ENCODE assay signal across 18 cellular contexts in the genomic region with DNA sequence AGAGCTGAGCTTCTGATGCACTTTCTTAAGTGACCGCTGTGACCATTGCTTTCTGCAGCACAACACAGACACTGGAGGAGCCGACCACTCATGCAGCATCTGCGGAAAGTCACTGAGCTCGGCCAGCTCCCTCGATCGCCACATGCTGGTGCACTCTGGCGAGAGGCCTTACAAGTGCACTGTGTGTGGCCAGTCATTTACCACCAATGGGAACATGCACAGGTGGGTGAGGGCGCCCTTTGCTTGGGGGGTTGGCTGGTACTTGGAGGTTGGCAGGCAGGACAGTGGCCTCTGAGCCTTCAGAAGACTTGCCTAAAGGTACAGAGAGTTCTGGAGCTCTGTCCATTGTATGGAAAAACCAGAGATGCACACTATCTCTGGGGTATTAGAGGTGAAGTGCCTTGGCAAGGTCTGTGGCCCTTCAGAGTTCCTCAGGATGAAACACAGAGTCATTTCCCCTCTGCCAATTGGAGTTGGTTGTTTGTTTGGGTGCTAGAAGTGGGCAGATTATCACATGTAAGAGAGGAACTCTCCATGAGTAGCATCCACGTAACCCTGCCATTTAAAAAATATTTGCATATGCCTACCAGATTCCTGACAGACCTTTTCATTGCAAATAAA.
DNase-seq lines count a peak whose midpoint lies in the region; ATAC-seq and TF ChIP-seq lines count a peak whose summit lies in the region.
"Had no signal": no experiment of that assay in that cellular context is flagged by ENCODE, and none has a peak within 500 bp of the region (broad histone marks: within the 10 kb centered on the region; RNA-seq: fewer than 3 reads in every experiment).

No MANE protein-coding gene starts in this region.

- CTCF ChIA-PET in activated CD8-positive, alpha-beta T cell treated with anti-CD3 and anti-CD28 coated beads for 36 hours (lab: Charles Lee) = interaction anchor here (0.6 kb wide), 1 partner anchor 50 kb away, joined by 3 read pairs; no protein-coding TSS in a partner anchor

- peaks cover 13% of the 10 kb centered on the region for H3K4me1 Mint-ChIP-seq in activated naive CD8-positive, alpha-beta T cell treated with anti-CD3 and anti-CD28 coated beads, Interleukin-2, amount 50 U/mL, for 24 hours
- peaks cover 21% of the 10 kb centered on the region for H3K4me1 Mint-ChIP-seq in activated naive CD8-positive, alpha-beta T cell treated with anti-CD3 and anti-CD28 coated beads for 36 hours
- peaks cover 67% of the 10 kb centered on the region for H3K4me1 Mint-ChIP-seq in dendritic cell treated with granulocyte-macrophage colony-stimulating factor and Interleukin-4, amounts not matched to agents 40 ng/mL and 50 ng/mL, for 4 days (ENCODE audit: low read depth)
- peaks cover 11% of the 10 kb centered on the region for H3K4me1 Mint-ChIP-seq in activated CD8-positive, alpha-beta T cell treated with anti-CD3 and anti-CD28 coated beads for 36 hours (ENCODE audit: low read depth)

- ATAC-seq in activated naive CD8-positive, alpha-beta T cell treated with anti-CD3 and anti-CD28 coated beads, Interleukin-2, amount 50 U/mL, for 24 hours = no peak
- ATAC-seq in lung (ENCODE audit: insufficient read depth, low FRiP score) = no peak
- no peak for ATAC-seq in activated CD8-positive, alpha-beta T cell treated with anti-CD3 and anti-CD28 coated beads for 36 hours
- ATAC-seq in HG02885 (IDR thresholded peaks at IDR 0.05; ENCODE audit: poor library complexity, unreplicated experiment) = no peak
- ATAC-seq: HCT116 had no signal

- H3K27ac ChIP-seq in lung (ENCODE audit: low read depth in 1 of 2, low read length in 1 of 2) (peak overlapping the region; percentile 9 to 29), transverse colon (peak overlapping the region; percentile 1 to 38 (median 19))
- H3K27ac ChIP-seq: BLaER1, vagina had no signal

- POLR2A ChIA-PET in activated CD8-positive, alpha-beta T cell treated with anti-CD3 and anti-CD28 coated beads for 36 hours (lab: Charles Lee) = no interaction called here

- H3K36me3 ChIP-seq in lung (ENCODE audit: control insufficient read depth in 2 of 2, insufficient read depth in 2 of 2, low read length in 2 of 2) (peaks cover 17 to 38% of the 10 kb centered on the region in 2 donors), transverse colon (peaks cover 0 to 24% (median 9%) of the 10 kb centered on the region in 4 donors)

- no peak overlapping the region for H3K4me3 ChIP-seq in lung
- no peak overlapping the region for H3K4me3 ChIP-seq in transverse colon
- H3K4me3 ChIP-seq: BLaER1, left lung, sigmoid colon, vagina had no signal

- H3K36me3 Mint-ChIP-seq in activated naive CD8-positive, alpha-beta T cell treated with anti-CD3 and anti-CD28 coated beads, Interleukin-2, amount 50 U/mL, for 24 hours (ENCODE audit: low read depth) = peaks cover 71% of the 10 kb centered on the region
- peaks cover 52% of the 10 kb centered on the region for H3K36me3 Mint-ChIP-seq in activated naive CD8-positive, alpha-beta T cell treated with anti-CD3 and anti-CD28 coated beads for 36 hours
- H3K36me3 Mint-ChIP-seq in dendritic cell treated with granulocyte-macrophage colony-stimulating factor and Interleukin-4, amounts not matched to agents 40 ng/mL and 50 ng/mL, for 4 days (ENCODE audit: low read depth) = peaks cover 97% of the 10 kb centered on the region
- H3K36me3 Mint-ChIP-seq in activated CD8-positive, alpha-beta T cell treated with anti-CD3 and anti-CD28 coated beads for 36 hours (ENCODE audit: low read depth) = peaks cover 53% of the 10 kb centered on the region

- intact Hi-C loops in dendritic cell treated with granulocyte-macrophage colony-stimulating factor and Interleukin-4, amounts not matched to agents 40 ng/mL and 50 ng/mL, for 4 days (cut with micrococcal nuclease) = loop anchor here (2.0 kb wide), 1 partner anchor 14 kb away; no protein-coding TSS in a partner anchor
- intact Hi-C loops in transverse colon (cut with DNase I; ENCODE audit: low total_unique reads) = no loop called here
- intact Hi-C loops in activated CD8-positive, alpha-beta T cell treated with anti-CD3 and anti-CD28 coated beads for 36 hours (cut with micrococcal nuclease) = no loop called here

- TF ChIP-seq EP300 in transverse colon (IDR thresholded peaks at IDR 0.05; ENCODE audit: low read depth) = no peak

- H3K27me3 ChIP-seq in lung (ENCODE audit: control insufficient read depth, insufficient read depth) = no peaks in the 10 kb centered on the region
- no peaks in the 10 kb centered on the region for H3K27me3 ChIP-seq in transverse colon
- H3K27me3 ChIP-seq: BLaER1, left lung, sigmoid colon, vagina had no signal

- WGBS in lung, 2 donors = 93 to 99% methylated on average over 9 of the region's 9 CpGs
- 94 to 100% methylated on average over 1 to 9 of the region's 9 CpGs for WGBS in transverse colon (ENCODE audit: low coverage in 1 of 2), 2 donors

- H3K4me1 ChIP-seq in lung (ENCODE audit: control insufficient read depth in 2 of 2, insufficient read depth in 2 of 2, low read length in 2 of 2) (peaks cover 2 to 11% of the 10 kb centered on the region in 2 donors), transverse colon (peaks cover 0 to 24% (median 14%) of the 10 kb centered on the region in 4 donors)
- H3K4me1 ChIP-seq: BLaER1, sigmoid colon, vagina had no signal

- in situ Hi-C loops in transverse colon (cut with MboI; ENCODE audit: low pct_ligation_motif_present in 1 of 4, low pct_unique_long_range_greater_than_20kb in 1 of 4, low sequenced_read_pairs in 3 of 4) = no loop called here

- H3K27me3 Mint-ChIP-seq in activated naive CD8-positive, alpha-beta T cell treated with anti-CD3 and anti-CD28 coated beads, Interleukin-2, amount 50 U/mL, for 24 hours = no peaks in the 10 kb centered on the region
- no peaks in the 10 kb centered on the region for H3K27me3 Mint-ChIP-seq in activated naive CD8-positive, alpha-beta T cell treated with anti-CD3 and anti-CD28 coated beads for 36 hours
- H3K27me3 Mint-ChIP-seq in dendritic cell treated with granulocyte-macrophage colony-stimulating factor and Interleukin-4, amounts not matched to agents 40 ng/mL and 50 ng/mL, for 4 days = no peaks in the 10 kb centered on the region
- no peaks in the 10 kb centered on the region for H3K27me3 Mint-ChIP-seq in activated CD8-positive, alpha-beta T cell treated with anti-CD3 and anti-CD28 coated beads for 36 hours

- TF ChIP-seq CTCF in lung (IDR thresholded peaks at IDR 0.05; ENCODE audit: control extremely low read depth, extremely low read depth) (no peak), transverse colon (IDR thresholded peaks at IDR 0.05) (no peak)
- no peak for TF ChIP-seq CTCF in activated CD8-positive, alpha-beta T cell treated with anti-CD3 and anti-CD28 coated beads for 36 hours (IDR thresholded peaks at IDR 0.05)

- H3K27ac Mint-ChIP-seq in activated naive CD8-positive, alpha-beta T cell treated with anti-CD3 and anti-CD28 coated beads, Interleukin-2, amount 50 U/mL, for 24 hours = peak overlapping the region; percentile 74
- no peak overlapping the region for H3K27ac Mint-ChIP-seq in activated naive CD8-positive, alpha-beta T cell treated with anti-CD3 and anti-CD28 coated beads for 36 hours
- H3K27ac Mint-ChIP-seq in dendritic cell treated with granulocyte-macrophage colony-stimulating factor and Interleukin-4, amounts not matched to agents 40 ng/mL and 50 ng/mL, for 4 days = peak overlapping the region; percentile 92
- no peak overlapping the region for H3K27ac Mint-ChIP-seq in activated CD8-positive, alpha-beta T cell treated with anti-CD3 and anti-CD28 coated beads for 36 hours

- no peaks in the 10 kb centered on the region for H3K9me3 Mint-ChIP-seq in activated naive CD8-positive, alpha-beta T cell treated with anti-CD3 and anti-CD28 coated beads, Interleukin-2, amount 50 U/mL, for 24 hours
- H3K9me3 Mint-ChIP-seq in activated naive CD8-positive, alpha-beta T cell treated with anti-CD3 and anti-CD28 coated beads for 36 hours = no peaks in the 10 kb centered on the region
- no peaks in the 10 kb centered on the region for H3K9me3 Mint-ChIP-seq in dendritic cell treated with granulocyte-macrophage colony-stimulating factor and Interleukin-4, amounts not matched to agents 40 ng/mL and 50 ng/mL, for 4 days
- no peaks in the 10 kb centered on the region for H3K9me3 Mint-ChIP-seq in activated CD8-positive, alpha-beta T cell treated with anti-CD3 and anti-CD28 coated beads for 36 hours

- no peak for DNase-seq in activated naive CD8-positive, alpha-beta T cell treated with anti-CD3 and anti-CD28 coated beads, Interleukin-2, amount 50 U/mL, for 24 hours
- DNase-seq in activated naive CD8-positive, alpha-beta T cell treated with anti-CD3 and anti-CD28 coated beads for 36 hours = no peak
- DNase-seq in lung (ENCODE audit: low spot score) = no peak
- no peak for DNase-seq in transverse colon
- DNase-seq in foreskin melanocyte = no peak
- no peak for DNase-seq in activated CD8-positive, alpha-beta T cell treated with anti-CD3 and anti-CD28 coated beads for 36 hours
- DNase-seq: activated CD4-positive, alpha-beta T cell treated with anti-CD3 and anti-CD28 coated beads for 4 hours; aorta; effector memory CD4-positive, alpha-beta T cell; left lung; NCI-H2081; occipital lobe; sigmoid colon had no signal

- TF ChIP-seq POLR2A in transverse colon (IDR thresholded peaks at IDR 0.05) = no peak

- H3K4me3 Mint-ChIP-seq in activated naive CD8-positive, alpha-beta T cell treated with anti-CD3 and anti-CD28 coated beads, Interleukin-2, amount 50 U/mL, for 24 hours = no peak overlapping the region
- no peak overlapping the region for H3K4me3 Mint-ChIP-seq in activated naive CD8-positive, alpha-beta T cell treated with anti-CD3 and anti-CD28 coated beads for 36 hours
- H3K4me3 Mint-ChIP-seq in dendritic cell treated with granulocyte-macrophage colony-stimulating factor and Interleukin-4, amounts not matched to agents 40 ng/mL and 50 ng/mL, for 4 days = no peak overlapping the region
- no peak overlapping the region for H3K4me3 Mint-ChIP-seq in activated CD8-positive, alpha-beta T cell treated with anti-CD3 and anti-CD28 coated beads for 36 hours

- H3K9me3 ChIP-seq in lung (ENCODE audit: control insufficient read depth in 2 of 2, insufficient read depth in 1 of 2, low read length in 1 of 2) = no peaks in the 10 kb centered on the region
- H3K9me3 ChIP-seq in transverse colon = no peaks in the 10 kb centered on the region
- H3K9me3 ChIP-seq: BLaER1, left lung, sigmoid colon, vagina had no signal

Comparison
In these comparisons a context has a peak if more than half of its experiments do, and no peak if none do; other contexts are left out.
1. H3K27ac Mint-ChIP-seq: peak in activated naive CD8-positive, alpha-beta T cell treated with anti-CD3 and anti-CD28 coated beads, Interleukin-2, amount 50 U/mL, for 24 hours (single experiment) and dendritic cell treated with granulocyte-macrophage colony-stimulating factor and Interleukin-4, amounts not matched to agents 40 ng/mL and 50 ng/mL, for 4 days (single experiment); none in activated naive CD8-positive, alpha-beta T cell treated with anti-CD3 and anti-CD28 coated beads for 36 hours (single experiment) and activated CD8-positive, alpha-beta T cell treated with anti-CD3 and anti-CD28 coated beads for 36 hours (single experiment).